Comparison of ENCODE assay signal across 9 cellular contexts in the genomic region with DNA sequence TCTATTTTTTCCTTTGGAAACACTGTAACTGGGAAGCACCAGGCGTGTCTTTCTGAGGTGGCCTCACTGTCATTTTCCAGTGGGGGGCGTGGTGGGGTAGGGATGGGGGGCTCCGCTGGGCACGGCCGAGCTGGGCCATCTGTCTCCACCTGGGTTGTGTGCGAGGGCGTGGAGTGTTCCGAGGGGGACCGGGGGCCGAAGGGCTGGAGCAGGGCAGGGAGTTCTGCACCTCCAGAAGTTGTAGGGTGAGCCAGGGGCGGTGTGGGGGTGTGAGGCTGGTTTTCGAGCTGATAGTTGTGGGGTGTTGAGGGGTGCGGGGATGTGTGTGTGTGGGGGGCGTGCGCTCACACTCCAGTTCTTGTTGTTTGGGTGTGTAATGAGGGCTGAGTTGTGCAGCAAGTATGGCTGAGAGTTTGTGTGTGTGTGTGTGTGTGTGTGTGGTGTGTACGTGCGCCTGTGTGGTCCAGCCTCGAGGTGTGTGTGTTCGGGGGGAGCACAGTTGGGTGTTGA. TPM values are rescaled to one million over a fixed set of nuclear protein-coding genes. Genes with fewer than 3 reads are reported as not detected.
DNase-seq lines count a peak whose midpoint lies in the region; ATAC-seq and TF ChIP-seq lines count a peak whose summit lies in the region.
"Had no signal": no experiment of that assay in that cellular context is flagged by ENCODE, and none has a peak within 500 bp of the region (broad histone marks: within the 10 kb centered on the region; RNA-seq: fewer than 3 reads in every experiment).

No MANE protein-coding gene starts in this region.

- H3K4me3 ChIP-seq in SK-N-MC (peak overlapping the region; percentile 97), fibroblast of villous mesenchyme (ENCODE audit: low read depth, low read length) (peak overlapping the region; percentile 99), trophoblast cell (ENCODE audit: low read depth, low read length) (peak overlapping the region; percentile 98)

- H3K79me2 ChIP-seq in trophoblast cell (ENCODE audit: control insufficient read depth, insufficient read depth, low read length, poor library complexity): peaks cover 22% of the 10 kb centered on the region

- H3K18ac ChIP-seq in trophoblast cell (ENCODE audit: low read length): peak overlapping the region; percentile 52

- H3K36me3 ChIP-seq in SK-N-MC (ENCODE audit: insufficient read depth, low read length) (0 out of 2 replicates have a peak, but pooled peaks cover 3% of the 10 kb centered on the region), trophoblast cell (ENCODE audit: control insufficient read depth in 1 of 2, insufficient read depth in 2 of 2, low read length in 2 of 2) (peaks cover 8 to 9% of the 10 kb centered on the region in 2 experiments)

- H3K9ac ChIP-seq in SK-N-MC (ENCODE audit: insufficient read length): peak overlapping the region; percentile 95
- peak overlapping the region; percentile 99 for H3K9ac ChIP-seq in trophoblast cell (ENCODE audit: low read length)

- no peak for TF ChIP-seq CTCF in fibroblast of villous mesenchyme (IDR thresholded peaks at IDR 0.05; ENCODE audit: insufficient read depth, low read depth, low read length)

- ATAC-seq in GM19023 (IDR thresholded peaks at IDR 0.05; ENCODE audit: unreplicated experiment): no peak
- ATAC-seq in HG02588 (IDR thresholded peaks at IDR 0.05; ENCODE audit: unreplicated experiment): no peak

- H3K27ac ChIP-seq in SK-N-MC: peak overlapping the region; percentile 93
- H3K27ac ChIP-seq in trophoblast cell (ENCODE audit: low read depth, low read length): peak overlapping the region; percentile 87

- H3K27me3 ChIP-seq in trophoblast cell (ENCODE audit: insufficient read depth, low read length): no peaks in the 10 kb centered on the region

- no peak overlapping the region for H3K23ac ChIP-seq in trophoblast cell (ENCODE audit: low read length)

- H3K4me2 ChIP-seq in trophoblast cell (ENCODE audit: low read length): peak overlapping the region; percentile 92

- peak overlapping the region; percentile 100 for H4K91ac ChIP-seq in trophoblast cell (ENCODE audit: low read depth, low read length)

- H3K4me1 ChIP-seq in trophoblast cell (ENCODE audit: control insufficient read depth in 1 of 2, insufficient read depth in 2 of 2, low read length in 2 of 2): peaks cover 20 to 22% of the 10 kb centered on the region in 2 experiments

- DNase-seq in GM03348 (ENCODE audit: low spot score) (peak; percentile 43), SK-N-MC (ENCODE audit: low read depth, low spot score) (no peak), fibroblast of villous mesenchyme (ENCODE audit: low read depth) (no peak), trophoblast cell (no peak), DMS79 (lab: John Stamatoyannopoulos, UW) (no peak), superior temporal gyrus (ENCODE audit: extremely low spot score) (no peak)

- peak overlapping the region; percentile 27 for H2BK12ac ChIP-seq in trophoblast cell (ENCODE audit: low read length)

- no CpG with 5 or more reads among the region's 19 CpGs for WGBS in trophoblast cell (ENCODE audit: extremely low coverage, insufficient coverage, insufficient read length)

- H4K12ac ChIP-seq in trophoblast cell (ENCODE audit: low read depth, low read length): peak overlapping the region; percentile 99

- H2BK5ac ChIP-seq in trophoblast cell (ENCODE audit: low read depth, low read length, poor library complexity): peak overlapping the region; percentile 100

- peak overlapping the region; percentile 98 for H3K14ac ChIP-seq in trophoblast cell (ENCODE audit: low read length)

- peak overlapping the region; percentile 87 for H2AK5ac ChIP-seq in trophoblast cell (ENCODE audit: low read length)

- H3K4ac ChIP-seq in trophoblast cell (ENCODE audit: low read depth, low read length): peak overlapping the region; percentile 95

- H3K9me3 ChIP-seq in SK-N-MC (ENCODE audit: low read depth, low read length): no peaks in the 10 kb centered on the region
- H3K9me3 ChIP-seq in trophoblast cell (ENCODE audit: insufficient read depth, low read depth, low read length): no peaks in the 10 kb centered on the region

- H2AFZ ChIP-seq in trophoblast cell (ENCODE audit: insufficient read depth, low read length, poor library complexity): no peak overlapping the region

- H3K79me1 ChIP-seq in trophoblast cell (ENCODE audit: low read length): peaks cover 29% of the 10 kb centered on the region

- peak overlapping the region; percentile 99 for H4K8ac ChIP-seq in trophoblast cell (ENCODE audit: low read depth, low read length)

- H2BK120ac ChIP-seq in trophoblast cell (ENCODE audit: insufficient read depth, low read length, poor library complexity): peak overlapping the region; percentile 99

RNA-seq across cellular contexts. Expression of a gene that starts 10.8 kb away (rescaled TPM):
- 0.43 and 0.64 TPM in 2 replicates for total RNA-seq in fibroblast of villous mesenchyme
- polyA plus RNA-seq in trophoblast cell (2013): 1.2 TPM in 2 replicates

RNA-seq across cellular contexts. Expression of a gene that starts 18.7 kb away (rescaled TPM):
- 16.4 and 19.0 TPM in 2 replicates for total RNA-seq in fibroblast of villous mesenchyme
- polyA plus RNA-seq in trophoblast cell (2013): 23.0 and 24.2 TPM in 2 replicates

RNA-seq across cellular contexts. Expression of a gene that starts 29.0 kb away (rescaled TPM):
- total RNA-seq in fibroblast of villous mesenchyme: 39.0 and 59.6 TPM in 2 replicates
- polyA plus RNA-seq in trophoblast cell (2013): 77.3 and 80.9 TPM in 2 replicates

RNA-seq across cellular contexts. Expression of a gene that starts 41.4 kb away (rescaled TPM):
- 10.8 and 21.9 TPM in 2 replicates for total RNA-seq in fibroblast of villous mesenchyme
- polyA plus RNA-seq in trophoblast cell (2013): 42.0 and 48.8 TPM in 2 replicates
- total RNA-seq: dermis microvascular lymphatic vessel endothelial cell had no signal
